In the genomic region with DNA sequence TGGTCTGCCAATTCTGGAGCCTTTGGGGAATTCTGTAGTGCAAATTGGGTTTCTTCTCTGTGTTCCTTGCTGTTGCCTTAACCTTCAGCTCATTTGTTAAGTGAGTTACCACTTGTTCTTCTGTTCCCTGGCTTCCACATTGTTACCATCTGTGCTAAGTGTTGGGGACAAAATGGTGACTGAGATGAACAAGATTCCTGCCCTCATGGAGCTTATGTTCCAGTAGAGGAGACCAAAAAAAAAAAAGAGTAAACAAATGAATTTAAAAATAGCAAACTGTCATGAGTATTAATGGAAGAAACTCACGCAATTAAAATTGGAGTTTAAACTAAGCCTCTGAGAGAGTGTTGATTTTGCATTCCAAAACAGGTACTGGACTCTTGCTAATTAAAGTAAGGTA, we compare ENCODE assay signal across 32 cellular contexts.
"Had no signal": no experiment of that assay in that cellular context is flagged by ENCODE, and none has a peak within 500 bp of the region (broad histone marks: within the 10 kb centered on the region; RNA-seq: fewer than 3 reads in every experiment).

No MANE protein-coding gene starts in this region.

- H3K36me3 ChIP-seq: adrenal gland, breast epithelium, Peyer's patch, SJSA1 had no signal

- DNase-seq: activated CD4-positive, alpha-beta T cell treated with anti-CD3 and anti-CD28 coated beads for 36 hours; activated CD4-positive, alpha-beta T cell treated with anti-CD3 and anti-CD28 coated beads, Interleukin-2, amount 10 ng/mL, durations not matched to agents 7 days and 5 days; activated CD4-positive, alpha-beta T cell treated with anti-CD3 and anti-CD28 coated beads, Interleukin-2, amount 50 U/mL, for 48 hours; activated CD8-positive, alpha-beta memory T cell treated with anti-CD3 and anti-CD28 coated beads, Interleukin-2, amount 50 U/mL, for 4 hours; activated gamma-delta T cell treated with Interleukin-2 at 50 U/mL for 16 hours; activated naive CD4-positive, alpha-beta T cell treated with anti-CD3 and anti-CD28 coated beads for 36 hours; activated T-cell treated with anti-CD3 and anti-CD28 coated beads for 4 hours; activated T-cell treated with anti-CD3 and anti-CD28 coated beads, Interleukin-2, amount 50 U/mL, for 4 hours; adrenal gland; body of pancreas; MM.1S; MV-4-11; NCI-H1092; NCI-H1436 treated with DMSO at 0.1 percent for 48 hours; NCI-H1694 treated with DMSO at 0.1 percent for 48 hours; NCI-H2029; NCI-H345; NCI-H524 treated with DMSO at 0.1 percent for 48 hours; PC-3; Peyer's patch; RPMI8226; SHP77 treated with DMSO at 0.1 percent for 48 hours; SK-N-SH had no signal

- H3K9me3 ChIP-seq: adrenal gland, body of pancreas, breast epithelium, Peyer's patch, SJSA1, SK-N-SH had no signal

- H3K9me3 Mint-ChIP-seq: activated CD4-positive, alpha-beta T cell treated with anti-CD3 and anti-CD28 coated beads, Interleukin-2, amount 10 ng/mL, durations not matched to agents 7 days and 5 days; activated naive CD4-positive, alpha-beta T cell treated with anti-CD3 and anti-CD28 coated beads for 36 hours; activated naive CD4-positive, alpha-beta T cell treated with anti-CD3 and anti-CD28 coated beads, Interleukin-2, amount 50 U/mL, for 72 hours; activated T-cell treated with anti-CD3 and anti-CD28 coated beads, Interleukin-2, amount 50 U/mL, for 4 hours; activated T-helper 1 cell treated with anti-CD3 and anti-CD28 coated beads, Interleukin-12 subunit alpha, Interleukin-12 subunit beta, Interleukin-2, Interleukin-4 antibody, amounts not matched to agents 30 ng/mL and 10 ng/mL and 1 ng/mL, durations not matched to agents 14 hours and 24 hours and 36 hours; T-helper 1 cell treated with Interleukin-12 subunit alpha and Interleukin-12 subunit beta and Interleukin-4 antibody, amounts not matched to agents 30 μg/mL and 1 μg/mL, for 36 hours; T-helper 2 cell treated with Interferon-gamma antibody and Interleukin-4, amounts not matched to agents 5 μg/mL and 100 μg/mL, for 36 hours; WTC11 had no signal

- H3K36me3 Mint-ChIP-seq: activated naive CD4-positive, alpha-beta T cell treated with anti-CD3 and anti-CD28 coated beads, Interleukin-2, amount 50 U/mL, for 72 hours; WTC11 had no signal

- H3K4me3 ChIP-seq: adrenal gland, body of pancreas, breast epithelium, Peyer's patch, SJSA1 had no signal

- H3K9ac ChIP-seq: KMS-11, SK-N-SH had no signal

- ATAC-seq: activated CD4-positive, alpha-beta T cell treated with anti-CD3 and anti-CD28 coated beads for 36 hours; activated CD4-positive, CD25-positive, alpha-beta regulatory T cell treated with anti-CD3 and anti-CD28 coated beads, Interleukin-2, amount 50 U/mL, for 24 hours; activated naive CD4-positive, alpha-beta T cell treated with anti-CD3 and anti-CD28 coated beads, Interleukin-2, amount 50 U/mL, for 72 hours; activated T-cell treated with anti-CD3 and anti-CD28 coated beads, Interleukin-2, amount 50 U/mL, for 4 hours; body of pancreas; PC-3; WTC11 had no signal

- H3K27ac ChIP-seq: adrenal gland, body of pancreas, breast epithelium, KMS-11, Peyer's patch, SJSA1 had no signal

- H3K4me2 ChIP-seq: SK-N-SH had no signal

- H3K27me3 ChIP-seq: adrenal gland, body of pancreas, breast epithelium, Peyer's patch, SJSA1 had no signal

- H3K27ac Mint-ChIP-seq: activated CD4-positive, alpha-beta T cell treated with anti-CD3 and anti-CD28 coated beads for 36 hours; activated CD4-positive, alpha-beta T cell treated with anti-CD3 and anti-CD28 coated beads, Interleukin-2, amount 10 ng/mL, durations not matched to agents 7 days and 5 days; activated naive CD4-positive, alpha-beta T cell treated with anti-CD3 and anti-CD28 coated beads for 36 hours; activated T-helper 1 cell treated with anti-CD3 and anti-CD28 coated beads, Interleukin-12 subunit alpha, Interleukin-12 subunit beta, Interleukin-2, Interleukin-4 antibody, amounts not matched to agents 30 ng/mL and 10 ng/mL and 1 ng/mL, durations not matched to agents 14 hours and 24 hours and 36 hours; T-helper 1 cell treated with Interleukin-12 subunit alpha and Interleukin-12 subunit beta and Interleukin-4 antibody, amounts not matched to agents 30 μg/mL and 1 μg/mL, for 36 hours; T-helper 2 cell treated with Interferon-gamma antibody and Interleukin-4, amounts not matched to agents 5 μg/mL and 100 μg/mL, for 36 hours; WTC11 had no signal

- H3K4me1 ChIP-seq: breast epithelium had no signal

- H3K4me3 Mint-ChIP-seq: activated CD4-positive, alpha-beta T cell treated with anti-CD3 and anti-CD28 coated beads for 36 hours; activated CD4-positive, alpha-beta T cell treated with anti-CD3 and anti-CD28 coated beads, Interleukin-2, amount 10 ng/mL, durations not matched to agents 7 days and 5 days; activated naive CD4-positive, alpha-beta T cell treated with anti-CD3 and anti-CD28 coated beads for 36 hours; activated T-cell treated with anti-CD3 and anti-CD28 coated beads, Interleukin-2, amount 50 U/mL, for 4 hours; activated T-helper 1 cell treated with anti-CD3 and anti-CD28 coated beads, Interleukin-12 subunit alpha, Interleukin-12 subunit beta, Interleukin-2, Interleukin-4 antibody, amounts not matched to agents 30 ng/mL and 10 ng/mL and 1 ng/mL, durations not matched to agents 14 hours and 24 hours and 36 hours; T-helper 1 cell treated with Interleukin-12 subunit alpha and Interleukin-12 subunit beta and Interleukin-4 antibody, amounts not matched to agents 30 μg/mL and 1 μg/mL, for 36 hours; T-helper 2 cell treated with Interferon-gamma antibody and Interleukin-4, amounts not matched to agents 5 μg/mL and 100 μg/mL, for 36 hours; WTC11 had no signal

- H3K27me3 Mint-ChIP-seq: activated CD4-positive, alpha-beta T cell treated with anti-CD3 and anti-CD28 coated beads, Interleukin-2, amount 10 ng/mL, durations not matched to agents 7 days and 5 days had no signal
